10 cellular contexts compared by ENCODE assay signal in the genomic region with DNA sequence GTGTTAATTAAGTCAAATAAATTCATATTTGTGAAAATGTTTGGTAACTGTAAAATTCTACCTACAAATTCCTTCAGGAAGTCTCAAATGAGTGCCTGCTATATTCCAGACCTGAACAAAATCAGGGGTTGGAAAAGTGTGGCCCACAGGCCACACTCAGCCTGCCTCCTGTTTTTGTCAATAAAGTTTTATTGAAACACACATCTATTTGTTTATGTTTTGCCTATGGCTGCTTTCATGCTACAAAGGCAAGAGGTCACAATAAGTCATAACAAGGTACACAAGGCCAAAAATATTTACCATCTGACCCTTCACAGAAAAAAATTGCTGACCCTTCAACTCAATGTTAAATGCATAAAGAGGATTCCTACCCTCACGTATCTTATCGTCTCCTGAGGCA.
"Had no signal": no experiment of that assay in that cellular context is flagged by ENCODE, and none has a peak within 500 bp of the region (broad histone marks: within the 10 kb centered on the region; RNA-seq: fewer than 3 reads in every experiment).

No MANE protein-coding gene starts in this region.

- H3K27ac Mint-ChIP-seq: GM23338, H9 had no signal

- H3K27ac ChIP-seq: HL-60, KMS-11 had no signal

- FAIRE-seq: H1, H54 had no signal

- H3K9ac ChIP-seq: KMS-11 had no signal

- DNase-seq: H9, HCEC 1CT, IMR-90, Karpas-422, KBM-7 had no signal

- H3K4me2 ChIP-seq: GM23338, KMS-11 had no signal

- H3K4me3 Mint-ChIP-seq: GM23338, H9 had no signal

- ATAC-seq: GM23338 had no signal

- H2AFZ ChIP-seq: GM23338 had no signal

- H3K4me1 Mint-ChIP-seq: GM23338, H9 had no signal

- H3K4me3 ChIP-seq: GM23338 had no signal
